In the genomic region with DNA sequence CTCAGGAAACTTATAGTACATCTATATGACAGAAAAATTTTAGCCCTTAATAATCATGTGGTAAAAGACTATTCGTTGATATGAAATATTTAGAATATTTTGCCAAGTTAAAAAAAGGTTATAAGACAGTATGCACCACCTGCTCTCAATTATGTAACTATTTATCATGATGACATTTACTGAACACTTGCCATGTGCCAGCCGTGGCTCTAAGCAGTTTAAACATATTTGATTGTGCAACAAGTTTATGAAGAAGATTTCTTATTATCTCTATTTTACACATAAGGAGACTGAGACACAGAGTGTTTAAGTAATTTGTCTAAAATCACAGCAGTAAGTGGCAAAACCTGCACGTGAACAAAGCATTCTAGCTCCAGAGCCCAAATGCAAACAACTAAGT, we compare ENCODE assay signal across 14 cellular contexts.
DNase-seq lines count a peak whose midpoint lies in the region; ATAC-seq and TF ChIP-seq lines count a peak whose summit lies in the region.
"Had no signal": no experiment of that assay in that cellular context is flagged by ENCODE, and none has a peak within 500 bp of the region (broad histone marks: within the 10 kb centered on the region; RNA-seq: fewer than 3 reads in every experiment).

No MANE protein-coding gene starts in this region.

- peak; percentile 42 for ATAC-seq in Right ventricle myocardium superior (ENCODE audit: poor library complexity)
- ATAC-seq in HG02884 (IDR thresholded peaks at IDR 0.05; ENCODE audit: unreplicated experiment): no peak

- H3K27ac ChIP-seq in stomach: peak overlapping the region in 4 of 5 donors; percentile 2 to 47 (median 16)
- H3K27ac ChIP-seq: neutrophil had no signal

- DNase-seq in Right ventricle myocardium superior (no peak), cardiac septum (ENCODE audit: low spot score) (no peak), NCI-H69 (lab: John Stamatoyannopoulos, UW) (peak; percentile 17), fibroblast of gingiva (ENCODE audit: low read depth) (peak; percentile 72), stomach (no peak), NCI-H1436 treated with DMSO at 0.1 percent for 48 hours (lab: John Stamatoyannopoulos, UW) (no peak), epidermal melanocyte (ENCODE audit: insufficient read length, low spot score) (no peak)
- DNase-seq: activated CD4-positive, alpha-beta T cell treated with anti-CD3 and anti-CD28 coated beads, Interleukin-2, amount 50 U/mL, for 48 hours; activated naive CD8-positive, alpha-beta T cell treated with anti-CD3 and anti-CD28 coated beads for 36 hours; activated T-cell treated with anti-CD3 and anti-CD28 coated beads, Interleukin-2, amount 50 U/mL, for 1 hour; RPMI8226 had no signal

- intact Hi-C loops in Right ventricle myocardium superior (cut with DNase I): loop anchor here (10.0 kb wide), 1 partner anchor 198 kb away; a partner anchor contains a TSS
- intact Hi-C loops in cardiac septum (cut with DNase I): no loop called here
- intact Hi-C loops in stomach (cut with DNase I; ENCODE audit: low total_unique reads): no loop called here

- no peak for TF ChIP-seq POLR2A in stomach (IDR thresholded peaks at IDR 0.05)

- no peak for TF ChIP-seq CTCF in stomach (IDR thresholded peaks at IDR 0.05)

- no peak overlapping the region for H3K4me3 ChIP-seq in stomach
- H3K4me3 ChIP-seq: GM23338 had no signal

- 17 to 30% (median 23%) methylated on average over 3 of the region's 3 CpGs for WGBS in stomach, 5 donors

- no peaks in the 10 kb centered on the region for H3K36me3 ChIP-seq in stomach
- H3K36me3 ChIP-seq: neutrophil had no signal

- H3K9me3 ChIP-seq in stomach: no peaks in the 10 kb centered on the region
- H3K9me3 ChIP-seq: neutrophil had no signal

- H3K4me1 ChIP-seq in stomach: peaks cover 19 to 56% (median 24%) of the 10 kb centered on the region in 4 donors

- no peaks in the 10 kb centered on the region for H3K27me3 ChIP-seq in stomach

- TF ChIP-seq EP300 in stomach (IDR thresholded peaks at IDR 0.05): no peak

Comparison
In these comparisons a context has a peak if more than half of its experiments do, and no peak if none do; other contexts are left out.
1. DNase-seq: peak in NCI-H69 (single experiment) and fibroblast of gingiva (single experiment); none in Right ventricle myocardium superior (single experiment), cardiac septum (single experiment), stomach (single experiment), NCI-H1436 treated with DMSO at 0.1 percent for 48 hours (single experiment) and epidermal melanocyte (single experiment).